8 cellular contexts compared by ENCODE assay signal in the genomic region with DNA sequence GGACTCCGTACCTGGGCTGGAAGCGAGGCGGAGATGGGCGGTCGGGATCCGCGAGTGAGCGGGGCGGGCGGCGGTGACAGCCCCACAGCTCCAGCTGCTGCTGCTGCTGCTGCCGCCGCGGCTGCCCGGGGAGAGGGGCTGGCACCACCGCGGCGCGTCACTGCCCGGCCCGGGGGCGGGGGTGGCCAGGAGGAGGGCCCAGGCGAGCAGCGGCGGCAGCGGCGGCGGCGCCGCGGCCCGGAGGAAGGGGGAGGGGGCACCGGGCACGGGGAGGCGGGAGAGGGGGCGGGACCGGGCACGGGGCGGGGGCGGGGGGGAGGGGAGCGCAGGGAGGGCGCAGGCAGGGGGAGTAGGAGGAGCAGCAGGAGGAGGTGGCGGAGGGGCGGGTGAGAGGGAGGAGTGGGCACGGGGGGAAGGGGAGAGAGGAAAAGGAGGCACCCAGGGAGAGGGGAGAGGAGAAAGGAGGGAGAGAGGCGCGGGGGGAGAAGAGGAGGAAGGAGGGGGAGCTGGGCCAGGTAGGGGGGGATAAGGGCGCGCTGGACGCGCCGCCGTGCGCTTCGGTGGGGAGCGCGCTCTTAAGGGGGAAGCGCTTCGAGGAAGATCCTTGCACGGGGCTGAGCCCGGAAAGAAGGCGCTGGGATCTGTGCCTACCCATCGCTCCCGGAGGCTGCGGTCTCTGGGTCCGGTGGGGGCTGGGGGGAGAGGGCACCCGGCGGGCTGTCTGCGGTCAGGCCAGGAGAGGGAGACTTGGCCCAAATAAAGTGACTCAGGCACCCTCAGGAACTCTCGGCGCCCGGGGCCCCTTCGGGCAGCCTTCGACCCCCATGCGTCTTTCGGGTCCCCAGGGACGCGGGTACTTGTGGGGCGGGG.
A peak's percentile ranks its signal among the peaks of the same experiment; 100 is the strongest.
DNase-seq lines count a peak whose midpoint lies in the region; ATAC-seq and TF ChIP-seq lines count a peak whose summit lies in the region.

No MANE protein-coding gene starts in this region.

- H3K4me1 Mint-ChIP-seq in H9 = peaks cover 39 to 42% of the 10 kb centered on the region in 2 experiments
- H3K4me1 Mint-ChIP-seq in activated CD4-positive, alpha-beta T cell treated with anti-CD3 and anti-CD28 coated beads, Interleukin-2, amount 10 ng/mL, durations not matched to agents 24 days and 14 days = peaks cover 19% of the 10 kb centered on the region

- no peaks in the 10 kb centered on the region for H3K36me3 ChIP-seq in right lobe of liver

- no peak overlapping the region for H2BK12ac ChIP-seq in H9 (ENCODE audit: insufficient read length, low read depth, low read length)

- H3K27ac ChIP-seq in H9 (ENCODE audit: insufficient read length, low read depth, low read length) (no peak overlapping the region), right lobe of liver (peak overlapping the region; percentile 58 to 88 (median 85))

- peak; percentile 47 for TF ChIP-seq POLR2A in right lobe of liver (IDR thresholded peaks at IDR 0.05)

- peak overlapping the region in 1 of 3 experiments; percentile 90; a peak in 2 of 7 replicates for H3K27ac Mint-ChIP-seq in H9
- peak overlapping the region; percentile 15 for H3K27ac Mint-ChIP-seq in activated CD4-positive, alpha-beta T cell treated with anti-CD3 and anti-CD28 coated beads, Interleukin-2, amount 10 ng/mL, durations not matched to agents 24 days and 14 days

- no peak overlapping the region for H3K9ac ChIP-seq in H9 (ENCODE audit: extremely low read depth, insufficient read length, low read length)

- H3K23me2 ChIP-seq in H9 (ENCODE audit: insufficient read length, low read depth, low read length, poor library complexity, severe bottlenecking) = peaks cover 12% of the 10 kb centered on the region

- H2AFZ ChIP-seq in H9 (ENCODE audit: low read length) = no peak overlapping the region

- DNase-seq in 8988T = peak; percentile 75
- DNase-seq in H9 = peak; percentile 92
- DNase-seq in NCI-H510A treated with DMSO at 0.1 percent for 48 hours (lab: John Stamatoyannopoulos, UW) = peak; percentile 92
- peak; percentile 86 for DNase-seq in activated CD4-positive, alpha-beta T cell treated with anti-CD3 and anti-CD28 coated beads, Interleukin-2, amount 10 ng/mL, durations not matched to agents 24 days and 14 days
- peak; percentile 81 for DNase-seq in dermis blood vessel endothelial cell
- DNase-seq in right lobe of liver = peak; percentile 88 to 89 (median 89)
- DNase-seq in stimulated activated CD4-positive, alpha-beta T cell treated with anti-CD3 and anti-CD28 coated beads, Interleukin-4, amount 100 ng/mL, for 24 hours = peak; percentile 57
- no peak for DNase-seq in foreskin melanocyte

- peak overlapping the region; percentile 85 to 92 for H3K4me3 Mint-ChIP-seq in H9
- peak overlapping the region; percentile 82 for H3K4me3 Mint-ChIP-seq in activated CD4-positive, alpha-beta T cell treated with anti-CD3 and anti-CD28 coated beads, Interleukin-2, amount 10 ng/mL, durations not matched to agents 24 days and 14 days

- no peak overlapping the region for H2BK20ac ChIP-seq in H9 (ENCODE audit: low read depth, low read length, poor library complexity, severe bottlenecking)

- TF ChIP-seq CTCF in H9 (conservative IDR thresholded peaks at IDR 0.05) (peak; percentile 31; the same call in 2 of the 3 replicates), right lobe of liver (IDR thresholded peaks at IDR 0.05) (peak in 2 of 4 donors; percentile 6 to 10)

- H3K79me1 ChIP-seq in H9 (ENCODE audit: insufficient read depth, low read depth, low read length, poor library complexity, severe bottlenecking) = peaks cover 2% of the 10 kb centered on the region

- peak overlapping the region; percentile 89 for H3K4me2 ChIP-seq in H9 (ENCODE audit: insufficient read depth, insufficient read length, low read length)

- no peak overlapping the region for H2BK15ac ChIP-seq in H9 (ENCODE audit: low read depth, low read length)

- no peak overlapping the region for H3T11ph ChIP-seq in H9 (ENCODE audit: low read length)

- no peak overlapping the region for H4K8ac ChIP-seq in H9 (replicated peaks; ENCODE audit: insufficient read length, low read depth, low read length)

- peaks cover 23% of the 10 kb centered on the region; the same call in 1 of the 2 replicates for H3K79me2 ChIP-seq in H9 (ENCODE audit: insufficient read depth, low read length)

- intact Hi-C loops in activated CD4-positive, alpha-beta T cell treated with anti-CD3 and anti-CD28 coated beads, Interleukin-2, amount 10 ng/mL, durations not matched to agents 24 days and 14 days (cut with micrococcal nuclease) = loop anchor here (5.0 to 10.0 kb wide), 2 partner anchors 151 to 1881 kb away; partner anchors contain the start of gene ITCH
- intact Hi-C loops in right lobe of liver (cut with DNase I) = no loop called here

- ATAC-seq in right lobe of liver = peak; percentile 55 to 79 (median 66)

- H3K27me3 Mint-ChIP-seq in H9 (ENCODE audit: low read depth) = peaks cover 32% of the 10 kb centered on the region
- H3K27me3 Mint-ChIP-seq in activated CD4-positive, alpha-beta T cell treated with anti-CD3 and anti-CD28 coated beads, Interleukin-2, amount 10 ng/mL, durations not matched to agents 24 days and 14 days = no peaks in the 10 kb centered on the region

- no peak overlapping the region for H2BK5ac ChIP-seq in H9 (ENCODE audit: insufficient read length, low read length)

- peak overlapping the region; percentile 69 to 81 (median 75) for H3K4me3 ChIP-seq in right lobe of liver

- no peaks in the 10 kb centered on the region for H4K20me1 ChIP-seq in H9 (ENCODE audit: control insufficient read depth, insufficient read depth, insufficient read length)

- no peaks in the 10 kb centered on the region for H3K27me3 ChIP-seq in H9 (ENCODE audit: insufficient read depth, low read length)
- H3K27me3 ChIP-seq in right lobe of liver = no peaks in the 10 kb centered on the region

- H3K9me3 Mint-ChIP-seq in H9 = peaks cover 0 to under 1% of the 10 kb centered on the region in 2 experiments; a peak in 1 of 5 replicates
- H3K9me3 Mint-ChIP-seq in activated CD4-positive, alpha-beta T cell treated with anti-CD3 and anti-CD28 coated beads, Interleukin-2, amount 10 ng/mL, durations not matched to agents 24 days and 14 days = no peaks in the 10 kb centered on the region

- no peak overlapping the region for H2AK5ac ChIP-seq in H9 (ENCODE audit: insufficient read length, low read length)

- H3K4me1 ChIP-seq in H9 (ENCODE audit: insufficient read depth, low read length) (peaks cover 8% of the 10 kb centered on the region; the same call in 1 of the 2 replicates), right lobe of liver (peaks cover 0 to 32% (median 5%) of the 10 kb centered on the region in 4 donors)

- H3K4ac ChIP-seq in H9 (ENCODE audit: low read depth, low read length) = no peak overlapping the region

- H3K18ac ChIP-seq in H9 (ENCODE audit: insufficient read length, low read depth, low read length) = peak overlapping the region; percentile 36

- no peak overlapping the region for H3K23ac ChIP-seq in H9 (ENCODE audit: insufficient read length, low read depth, low read length)

- H3K56ac ChIP-seq in H9 (ENCODE audit: insufficient read length, low read depth, low read length) = no peak overlapping the region

- no CpG with 5 or more reads among the region's 79 CpGs for WGBS in H9 (ENCODE audit: extremely low coverage, insufficient read length, low lambda C conversion rate)
- 2% methylated on average over 33 of the region's 79 CpGs for WGBS in right lobe of liver (ENCODE audit: insufficient coverage, low coverage, low lambda C conversion rate, missing lambda C conversion rate)

- H3K9me3 ChIP-seq in H9 (ENCODE audit: control insufficient read depth, low read depth, low read length) (no peaks in the 10 kb centered on the region), right lobe of liver (no peaks in the 10 kb centered on the region)

- H2BK120ac ChIP-seq in H9 (ENCODE audit: low read depth, low read length, poor library complexity, severe bottlenecking) = peak overlapping the region; percentile 58

- H4K91ac ChIP-seq in H9 (ENCODE audit: insufficient read length, low read depth, low read length) = no peak overlapping the region

- H3K14ac ChIP-seq in H9 (ENCODE audit: insufficient read depth, low read length) = peak overlapping the region; percentile 98; the same call in 1 of the 2 replicates

- no peak overlapping the region for H4K5ac ChIP-seq in H9 (ENCODE audit: insufficient read length, low read depth, low read length)

- H3K36me3 Mint-ChIP-seq in H9 (ENCODE audit: insufficient read depth in 1 of 3, low read depth in 3 of 3) = peaks cover 0 to 2% (median 0%) of the 10 kb centered on the region in 3 experiments; a peak in 2 of 7 replicates
- peaks cover 9% of the 10 kb centered on the region for H3K36me3 Mint-ChIP-seq in activated CD4-positive, alpha-beta T cell treated with anti-CD3 and anti-CD28 coated beads, Interleukin-2, amount 10 ng/mL, durations not matched to agents 24 days and 14 days (ENCODE audit: low read depth)
